8 cellular contexts compared by ENCODE assay signal in the genomic region with DNA sequence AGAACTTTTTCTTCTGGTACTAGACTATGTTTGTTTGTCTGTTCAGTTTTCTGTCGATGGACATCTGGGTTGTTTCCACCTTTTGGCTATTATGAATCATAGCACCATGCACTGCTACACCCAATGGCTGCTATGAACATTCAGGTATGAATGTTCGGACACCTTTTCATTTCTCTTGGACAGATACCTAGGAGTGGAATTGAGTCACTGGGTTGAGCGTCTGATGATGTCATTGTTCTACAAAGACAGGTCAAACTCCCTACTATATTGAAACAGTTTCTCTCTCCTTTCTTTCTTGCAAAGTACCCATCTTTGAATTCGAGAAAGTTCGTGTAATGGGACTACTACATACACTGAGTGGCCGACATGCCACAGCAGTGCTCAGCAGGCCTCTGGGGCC. TPM values are rescaled to one million over a fixed set of nuclear protein-coding genes. Genes with fewer than 3 reads are reported as not detected.
DNase-seq lines count a peak whose midpoint lies in the region; ATAC-seq and TF ChIP-seq lines count a peak whose summit lies in the region.
"Had no signal": no experiment of that assay in that cellular context is flagged by ENCODE, and none has a peak within 500 bp of the region (broad histone marks: within the 10 kb centered on the region; RNA-seq: fewer than 3 reads in every experiment).

No MANE protein-coding gene starts in this region.

- H2BK5ac ChIP-seq in neuronal stem cell (ENCODE audit: low read length) = no peak overlapping the region

- H3K9ac ChIP-seq in PC-3 (ENCODE audit: low read length) (no peak overlapping the region), neuronal stem cell (ENCODE audit: low read depth, low read length, poor library complexity) (no peak overlapping the region)

- H3K14ac ChIP-seq in neuronal stem cell (ENCODE audit: low read length) = no peak overlapping the region

- BruUV-seq in PC-3 (replicated peaks; lab: Mats Ljungman, UMichigan) = no TSS peak

- no peaks in the 10 kb centered on the region for H3F3A ChIP-seq in DOHH2 (ENCODE audit: control insufficient read depth, insufficient read depth)
- no peaks in the 10 kb centered on the region for H3F3A ChIP-seq in PC-3 (ENCODE audit: low read length, unreplicated experiment)

- H3K4ac ChIP-seq in neuronal stem cell (ENCODE audit: low read length) = no peak overlapping the region

- H3K4me1 ChIP-seq in DOHH2 (ENCODE audit: control insufficient read depth, low read length) (peaks cover 6% of the 10 kb centered on the region), PC-3 (ENCODE audit: insufficient read depth, low read length) (peaks cover 4% of the 10 kb centered on the region), neuronal stem cell (ENCODE audit: control insufficient read depth in 2 of 2, insufficient read depth in 1 of 2, low read depth in 1 of 2, low read length in 2 of 2) (no peaks in the 10 kb centered on the region)

- H2AFZ ChIP-seq in PC-3 (ENCODE audit: low read length) (peak overlapping the region; percentile 72), neuronal stem cell (ENCODE audit: low read length) (peak overlapping the region; percentile 4)

- H2BK12ac ChIP-seq in neuronal stem cell (ENCODE audit: low read length) = no peak overlapping the region

- H3K9me2 ChIP-seq in DOHH2 (replicated peaks; ENCODE audit: control insufficient read depth, low read length) = no peaks in the 10 kb centered on the region
- no peaks in the 10 kb centered on the region for H3K9me2 ChIP-seq in PC-3 (replicated peaks; ENCODE audit: low read length)

- no peak overlapping the region for H2AK5ac ChIP-seq in neuronal stem cell (ENCODE audit: low read depth, low read length)

- ATAC-seq in PC-3 (peak; percentile 27), HG03175 (IDR thresholded peaks at IDR 0.05; ENCODE audit: unreplicated experiment) (no peak)

- H3K9me3 ChIP-seq in DOHH2 (ENCODE audit: control insufficient read depth, insufficient read depth, low read length) (no peaks in the 10 kb centered on the region), PC-3 (ENCODE audit: low read length) (no peaks in the 10 kb centered on the region), neuronal stem cell (replicated peaks in 1 of 2; ENCODE audit: control insufficient read depth in 2 of 2, insufficient read depth in 1 of 2, low read depth in 1 of 2, low read length in 2 of 2) (peaks cover 0 to 8% of the 10 kb centered on the region in 2 donors)
- H3K9me3 ChIP-seq: lower lobe of right lung had no signal

- H3K4me3 ChIP-seq in DOHH2 (ENCODE audit: low read length) (no peak overlapping the region), PC-3 (ENCODE audit: low read length) (no peak overlapping the region), neuronal stem cell (ENCODE audit: low read length in 2 of 2) (no peak overlapping the region)
- H3K4me3 ChIP-seq: lower lobe of right lung had no signal

- peak; percentile 23 for DNase-seq in PC-3
- peak; percentile 69 for DNase-seq in epithelial cell of prostate (ENCODE audit: low read depth, low spot score)
- no peak for DNase-seq in neuronal stem cell (ENCODE audit: low spot score)
- DNase-seq in activated CD4-positive, CD25-positive, alpha-beta regulatory T cell treated with anti-CD3 and anti-CD28 coated beads, Interleukin-2, amount 50 U/mL, for 72 hours = no peak
- no peak for DNase-seq in NCI-H187 (lab: John Stamatoyannopoulos, UW)

- POLR2A ChIA-PET in PC-3 (lab: Charles Lee; ENCODE audit: unreplicated experiment) = no interaction called here

- H3K79me2 ChIP-seq in DOHH2 (ENCODE audit: control insufficient read depth, low read length) (no peaks in the 10 kb centered on the region), PC-3 (ENCODE audit: low read length) (no peaks in the 10 kb centered on the region)

- H3K27ac ChIP-seq in DOHH2 (ENCODE audit: low read depth, low read length) (no peak overlapping the region), PC-3 (ENCODE audit: low read length) (no peak overlapping the region), epithelial cell of prostate (peak overlapping the region; percentile 69), neuronal stem cell (replicated peaks; ENCODE audit: low read length) (no peak overlapping the region)
- H3K27ac ChIP-seq: lower lobe of right lung had no signal

- H2BK120ac ChIP-seq in neuronal stem cell (ENCODE audit: low read depth, low read length) = no peak overlapping the region

- H3K27me3 ChIP-seq in DOHH2 (ENCODE audit: control insufficient read depth, low read length) = no peaks in the 10 kb centered on the region
- no peaks in the 10 kb centered on the region for H3K27me3 ChIP-seq in PC-3 (ENCODE audit: low read length)
- H3K27me3 ChIP-seq in neuronal stem cell (ENCODE audit: control insufficient read depth in 3 of 3, insufficient read depth in 3 of 3, low read depth in 1 of 3, low read length in 3 of 3) = no peaks in the 10 kb centered on the region

- H3K18ac ChIP-seq in neuronal stem cell (ENCODE audit: low read length) = no peak overlapping the region

- H3K36me3 ChIP-seq in DOHH2 (ENCODE audit: control insufficient read depth, low read length) (no peaks in the 10 kb centered on the region), PC-3 (ENCODE audit: low read depth, low read length) (no peaks in the 10 kb centered on the region), neuronal stem cell (replicated peaks in 1 of 2; ENCODE audit: control insufficient read depth in 2 of 2, insufficient read depth in 2 of 2, low read length in 2 of 2) (no peaks in the 10 kb centered on the region)
- H3K36me3 ChIP-seq: lower lobe of right lung had no signal

- no peak overlapping the region for H4K8ac ChIP-seq in neuronal stem cell (ENCODE audit: low read depth, low read length)

- H3K23ac ChIP-seq in neuronal stem cell (ENCODE audit: low read depth, low read length, poor library complexity) = no peak overlapping the region

- TF ChIP-seq CTCF in DOHH2 (IDR thresholded peaks at IDR 0.05; ENCODE audit: low read depth, low read length, poor library complexity, severe bottlenecking) (no peak), PC-3 (conservative IDR thresholded peaks at IDR 0.05; ENCODE audit: low read depth, low read length) (no peak)

- H4K20me1 ChIP-seq in DOHH2 (ENCODE audit: control insufficient read depth, insufficient read depth, low read depth, low read length) (no peaks in the 10 kb centered on the region), PC-3 (ENCODE audit: low read length) (no peaks in the 10 kb centered on the region)

- CTCF ChIA-PET in PC-3 (lab: Charles Lee) = interaction anchor here (0.5 to 1.5 kb wide), 7 partner anchors 10 to 341 kb away, joined by 3 to 16 read pairs (median 4); a partner anchor contains a TSS

- no peak overlapping the region for H2BK15ac ChIP-seq in neuronal stem cell (ENCODE audit: low read length)

- WGBS in neuronal stem cell (ENCODE audit: extremely low coverage in 2 of 2, insufficient read length in 2 of 2, insufficient replicate concordance in 1 of 2), 2 donors = no CpG with 5 or more reads among the region's 6 CpGs

- H3K4me2 ChIP-seq in DOHH2 (ENCODE audit: low read length) (peak overlapping the region; percentile 54), PC-3 (ENCODE audit: low read length) (peak overlapping the region; percentile 29), neuronal stem cell (ENCODE audit: insufficient read depth, low read length, poor library complexity, severe bottlenecking) (no peak overlapping the region)

- H3K79me1 ChIP-seq in neuronal stem cell (ENCODE audit: low read depth, low read length) = no peaks in the 10 kb centered on the region

- H4K91ac ChIP-seq in neuronal stem cell (ENCODE audit: low read depth, low read length, poor library complexity) = no peak overlapping the region

- intact Hi-C loops in PC-3 (cut with micrococcal nuclease) = loop anchor here (1.0 to 5.0 kb wide), 3 partner anchors 31 to 60 kb away; no protein-coding TSS in a partner anchor

RNA-seq across cellular contexts. Expression of a gene that starts 44.7 kb away (rescaled TPM):
- 42.3 and 58.1 TPM in 2 replicates for total RNA-seq in PC-3 (2014; rRNA removed)
- 32.1 TPM for polyA plus RNA-seq in neuronal stem cell (2013, experiment 1 of 2)
- polyA plus RNA-seq in neuronal stem cell (2013, experiment 2 of 2) = 35.4 TPM

RNA-seq across cellular contexts. Expression of a gene that starts 45.0 kb away (rescaled TPM):
- total RNA-seq in PC-3 (2014; rRNA removed) = 25.7 and 35.6 TPM in 2 replicates
- 17.1 TPM for polyA plus RNA-seq in neuronal stem cell (2013, experiment 1 of 2)
- 17.7 TPM for polyA plus RNA-seq in neuronal stem cell (2013, experiment 2 of 2)

Comparison
In these comparisons a context has a peak if more than half of its experiments do, and no peak if none do; other contexts are left out.
1. DNase-seq: peak in PC-3 (single experiment) and epithelial cell of prostate (single experiment); none in neuronal stem cell (single experiment), activated CD4-positive, CD25-positive, alpha-beta regulatory T cell treated with anti-CD3 and anti-CD28 coated beads, Interleukin-2, amount 50 U/mL, for 72 hours (single experiment) and NCI-H187 (0 of 2).